Comparison of ENCODE assay signal across 17 cellular contexts in the genomic region with DNA sequence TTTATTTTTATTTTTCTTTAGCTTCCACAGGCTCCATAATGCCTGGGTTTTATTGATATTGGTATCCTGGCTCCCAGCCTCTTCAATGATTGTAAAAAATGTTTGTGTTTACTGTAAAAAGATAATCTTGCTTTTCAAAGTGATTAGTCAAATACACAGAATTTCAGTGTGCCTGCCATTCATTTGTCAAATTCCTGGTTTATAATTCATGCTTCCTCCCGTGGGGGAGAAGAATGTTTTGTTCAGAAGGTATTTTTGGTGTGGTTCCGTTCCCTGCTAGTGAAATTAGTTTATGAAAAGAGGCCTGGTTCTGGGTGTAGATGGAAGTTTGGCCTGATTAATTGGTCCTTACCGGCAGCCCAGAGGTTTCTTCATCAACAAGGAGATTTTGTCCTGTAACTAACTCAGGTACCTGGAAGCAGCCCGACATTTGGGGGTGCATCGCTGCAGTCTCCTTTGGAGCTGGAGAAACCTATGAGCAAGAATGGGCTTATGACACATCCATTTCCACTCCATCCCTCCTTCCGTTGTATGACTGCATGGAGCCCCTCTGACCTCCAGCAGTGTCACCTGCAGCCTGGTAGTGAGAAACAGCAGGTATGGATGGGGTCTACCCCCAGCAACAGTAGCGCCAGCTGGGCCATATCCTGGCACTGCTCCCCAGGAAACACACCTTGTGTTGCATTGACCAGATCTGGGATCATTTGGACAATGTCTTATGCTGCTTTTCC.
A peak's percentile ranks its signal among the peaks of the same experiment; 100 is the strongest.
DNase-seq lines count a peak whose midpoint lies in the region; ATAC-seq, FAIRE-seq and TF ChIP-seq lines count a peak whose summit lies in the region.
"Had no signal": no experiment of that assay in that cellular context is flagged by ENCODE, and none has a peak within 500 bp of the region (broad histone marks: within the 10 kb centered on the region; RNA-seq: fewer than 3 reads in every experiment).

No MANE protein-coding gene starts in this region.

- H3K4me1 ChIP-seq in BLaER1 = peaks cover 24% of the 10 kb centered on the region
- H3K4me1 ChIP-seq in H1 (replicated peaks in 1 of 4; ENCODE audit: control insufficient read depth in 3 of 4, insufficient read depth in 4 of 4, low read length in 3 of 4) = peaks cover 2 to 12% (median 7%) of the 10 kb centered on the region in 4 experiments

- H2AK5ac ChIP-seq in H1 (ENCODE audit: low read depth, low read length) = no peak overlapping the region

- POLR2A ChIA-PET in H1 (lab: Charles Lee; ENCODE audit: partially characterized antibody) = no interaction called here

- no peak overlapping the region for H4K91ac ChIP-seq in H1 (replicated peaks; ENCODE audit: insufficient read length, low read length)

- no peak overlapping the region for H3K23ac ChIP-seq in H1 (ENCODE audit: insufficient read length)

- H3K9me3 Mint-ChIP-seq in osteocyte (ENCODE audit: unreplicated experiment) = no peaks in the 10 kb centered on the region

- no peak for TF ChIP-seq EP300 in H1 (IDR thresholded peaks at IDR 0.05; ENCODE audit: borderline replicate concordance in 1 of 2, low read depth in 2 of 2, low read length in 2 of 2)

- H3K9ac ChIP-seq in BLaER1 = no peak overlapping the region
- H3K9ac ChIP-seq in H1 (replicated peaks in 1 of 4; ENCODE audit: extremely low read depth in 1 of 4, low read depth in 3 of 4, low read length in 3 of 4) = no peak overlapping the region

- no peak overlapping the region for H2BK15ac ChIP-seq in H1 (ENCODE audit: low read length)

- CTCF ChIA-PET in H1 (lab: Charles Lee; ENCODE audit: partially characterized antibody) = interaction anchor here (0.7 to 5.9 kb wide), 17 partner anchors 9 to 387 kb away, joined by 3 to 54 read pairs (median 3); no protein-coding TSS in a partner anchor

- peaks cover 0 to 21% of the 10 kb centered on the region in 2 experiments; a peak in 1 of 4 replicates for H3K79me2 ChIP-seq in H1 (ENCODE audit: control insufficient read depth in 1 of 2, insufficient read depth in 2 of 2, low read length in 2 of 2)

- H3K27ac Mint-ChIP-seq in osteocyte (ENCODE audit: unreplicated experiment) = peak overlapping the region; percentile 65

- H3K4ac ChIP-seq in H1 (replicated peaks; ENCODE audit: insufficient read length, low read depth, low read length) = no peak overlapping the region

- no peak for TF ChIP-seq RAD21 in H1 (IDR thresholded peaks at IDR 0.05 in 1 of 2, conservative IDR thresholded peaks at IDR 0.05 in 1 of 2; ENCODE audit: low read depth in 2 of 2, low read length in 2 of 2)

- no peak overlapping the region for H2BK20ac ChIP-seq in H1 (ENCODE audit: low read length)

- H3K27me3 Mint-ChIP-seq in osteocyte (ENCODE audit: unreplicated experiment) = no peaks in the 10 kb centered on the region

- H2BK12ac ChIP-seq in H1 (ENCODE audit: low read depth, low read length) = no peak overlapping the region

- TF ChIP-seq POLR2A in H1 (IDR thresholded peaks at IDR 0.05; ENCODE audit: control extremely low read depth in 1 of 2, low read depth in 2 of 2, low read length in 2 of 2) (no peak), lower leg skin (IDR thresholded peaks at IDR 0.05) (no peak)

- H3K4me2 ChIP-seq in BLaER1 = 0 out of 2 replicates have a peak overlapping the region, but pooled peaks have one; percentile 38
- no peak overlapping the region for H3K4me2 ChIP-seq in H1 (ENCODE audit: insufficient read depth in 1 of 2, low read depth in 2 of 2, low read length in 2 of 2)

- no peak overlapping the region for H2AFZ ChIP-seq in H1 (ENCODE audit: low read length)

- H3K23me2 ChIP-seq in H1 (ENCODE audit: low read depth, low read length) = no peaks in the 10 kb centered on the region

- peaks cover 4% of the 10 kb centered on the region for H3K79me1 ChIP-seq in H1 (ENCODE audit: low read depth, low read length)

- H3K27ac ChIP-seq in BLaER1 = no peak overlapping the region
- H3K27ac ChIP-seq in KOPT-K1 (ENCODE audit: low read depth, low read length, poor library complexity, severe bottlenecking) = peak overlapping the region; percentile 18
- H3K27ac ChIP-seq in H1 (ENCODE audit: low read depth, low read length) = no peak overlapping the region
- H3K27ac ChIP-seq: pancreas had no signal

- intact Hi-C loops in lower leg skin (cut with DNase I; ENCODE audit: low total_unique reads) = no loop called here

- no peak overlapping the region for H2BK120ac ChIP-seq in H1 (replicated peaks; ENCODE audit: low read depth, low read length)

- H4K20me1 ChIP-seq in BLaER1 (peaks cover 92% of the 10 kb centered on the region), H1 (replicated peaks in 1 of 2; ENCODE audit: control insufficient read depth in 1 of 2, insufficient read depth in 2 of 2, low read length in 2 of 2) (peaks cover 11 to 17% of the 10 kb centered on the region in 2 experiments)

- peaks cover 28% of the 10 kb centered on the region for H3K36me3 Mint-ChIP-seq in osteocyte (ENCODE audit: unreplicated experiment)

- 0 out of 2 replicates have a peak overlapping the region, but pooled peaks have one; percentile 41 for H2BK5ac ChIP-seq in H1 (ENCODE audit: low read depth, low read length)

- H4K5ac ChIP-seq in H1 (ENCODE audit: insufficient read length, low read depth, low read length) = no peak overlapping the region

- 81% methylated on average over 7 of the region's 7 CpGs; no CpG with 5 or more reads in 1 of the 2 experiments for WGBS in H1 (ENCODE audit: extremely low coverage in 1 of 2, insufficient coverage in 1 of 2, insufficient read length in 1 of 2, insufficient replicate concordance in 2 of 2, low coverage in 1 of 2, low lambda C conversion rate in 2 of 2, missing lambda C conversion rate in 1 of 2), 2 experiments
- WGBS in lower leg skin, 2 donors = 64 to 65% methylated on average over 6 to 7 of the region's 7 CpGs

- H3K18ac ChIP-seq in H1 (ENCODE audit: extremely low read depth, low read length) = no peak overlapping the region

- H3K27me3 ChIP-seq in BLaER1 = no peaks in the 10 kb centered on the region
- H3K27me3 ChIP-seq in H1 (replicated peaks in 1 of 4; ENCODE audit: control insufficient read depth in 3 of 4, extremely low read depth in 1 of 4, insufficient read depth in 3 of 4, low read length in 3 of 4) = no peaks in the 10 kb centered on the region
- H3K27me3 ChIP-seq: pancreas, upper lobe of left lung had no signal

- H3K56ac ChIP-seq in H1 (replicated peaks; ENCODE audit: insufficient read length, low read depth, low read length) = no peak overlapping the region

- H4K8ac ChIP-seq in H1 (ENCODE audit: extremely low read depth, insufficient read depth, low read length) = no peak overlapping the region

- H3K36me3 ChIP-seq in BLaER1 = peaks cover 99% of the 10 kb centered on the region
- H3K36me3 ChIP-seq in KOPT-K1 (ENCODE audit: insufficient read depth, low read length) = no peaks in the 10 kb centered on the region
- H3K36me3 ChIP-seq in H1 (ENCODE audit: control insufficient read depth in 2 of 4, insufficient read depth in 4 of 4, low read length in 3 of 4) = peaks cover 0 to 22% (median 8%) of the 10 kb centered on the region in 4 experiments; a peak in 6 of 8 replicates

- ATAC-seq in HG02798 (IDR thresholded peaks at IDR 0.05; ENCODE audit: poor library complexity, unreplicated experiment) = no peak
- ATAC-seq: GM12878 had no signal

- TF ChIP-seq CTCF in H1 (IDR thresholded peaks at IDR 0.05; ENCODE audit: control extremely low read depth in 1 of 3, insufficient read depth in 1 of 3, low read depth in 1 of 3, low read length in 3 of 3) (no peak), osteocyte (IDR thresholded peaks at IDR 0.05) (no peak), lower leg skin (IDR thresholded peaks at IDR 0.05) (no peak)

- H3K4me1 Mint-ChIP-seq in osteocyte (ENCODE audit: unreplicated experiment) = peaks cover 67% of the 10 kb centered on the region

- H3K14ac ChIP-seq in H1 (ENCODE audit: insufficient read length) = no peak overlapping the region

- no peak overlapping the region for H3K4me3 Mint-ChIP-seq in osteocyte (ENCODE audit: unreplicated experiment)

- FAIRE-seq in H1 (lab: Jason Lieb, UNC) = no peak
- FAIRE-seq: endometrium, GM12878, pancreas, TTC549 had no signal

- DNase-seq in H1 (ENCODE audit: low read depth in 1 of 2, low spot score in 2 of 2) (no peak), osteocyte (ENCODE audit: extremely low spot score, unreplicated experiment) (no peak), AG20443 (ENCODE audit: low spot score) (no peak), lower leg skin (ENCODE audit: low spot score in 2 of 2) (no peak)
- no peak for DNase-seq in activated naive CD4-positive, alpha-beta T cell (lab: John Stamatoyannopoulos, UW)
- DNase-seq: activated gamma-delta T cell treated with Interleukin-2 at 50 U/mL for 16 hours, DMS79 treated with DMSO at 0.1 percent for 48 hours, NCI-H2029 treated with DMSO at 0.1 percent for 48 hours had no signal

- H3K9me3 ChIP-seq in BLaER1 (no peaks in the 10 kb centered on the region), KOPT-K1 (ENCODE audit: insufficient read depth, low read length, poor library complexity, severe bottlenecking) (no peaks in the 10 kb centered on the region), H1 (ENCODE audit: insufficient read depth in 2 of 2, low read depth in 1 of 2, low read length in 1 of 2) (no peaks in the 10 kb centered on the region)
- H3K9me3 ChIP-seq: pancreas, upper lobe of left lung had no signal

- H3K4me3 ChIP-seq in BLaER1 (no peak overlapping the region), H1 (ENCODE audit: extremely low read depth in 1 of 4, insufficient read depth in 2 of 4, low read depth in 3 of 4, low read length in 4 of 4) (no peak overlapping the region), lower leg skin (ENCODE audit: low read depth, poor library complexity, severe bottlenecking) (no peak overlapping the region)
- H3K4me3 ChIP-seq: GM12878, lung, pancreas, upper lobe of left lung had no signal

TF ChIP-seq in H1, 55 proteins besides CTCF, POLR2A, EP300 and RAD21 (continues in another document):
- no peak for TF ChIP-seq MAFK (IDR thresholded peaks at IDR 0.05; ENCODE audit: low read depth, low read length)
- no peak for TF ChIP-seq KDM1A (IDR thresholded peaks at IDR 0.05; ENCODE audit: borderline replicate concordance, low read length)
- TF ChIP-seq JUND (IDR thresholded peaks at IDR 0.05; ENCODE audit: low read length) = no peak
- TF ChIP-seq RNF2 (IDR thresholded peaks at IDR 0.05; ENCODE audit: borderline replicate concordance, low read depth, low read length, missing control alignments, poor library complexity, severe bottlenecking) = no peak
- no peak for TF ChIP-seq BRCA1 (IDR thresholded peaks at IDR 0.05; ENCODE audit: low read depth, low read length)
- TF ChIP-seq KDM5A (IDR thresholded peaks at IDR 0.05; ENCODE audit: low read length) = no peak
- no peak for TF ChIP-seq BCL11A (IDR thresholded peaks at IDR 0.05; ENCODE audit: low read depth in 2 of 2, low read length in 2 of 2)
- no peak for TF ChIP-seq TEAD4 (IDR thresholded peaks at IDR 0.05; ENCODE audit: low read depth, low read length)
- no peak for TF ChIP-seq SAP30 (IDR thresholded peaks at IDR 0.05; ENCODE audit: insufficient read depth, insufficient replicate concordance, low read length)
- no peak for TF ChIP-seq CHD2 (IDR thresholded peaks at IDR 0.05; ENCODE audit: low read length)
